ENCODE assay signal across 1 cellular context in the genomic region with DNA sequence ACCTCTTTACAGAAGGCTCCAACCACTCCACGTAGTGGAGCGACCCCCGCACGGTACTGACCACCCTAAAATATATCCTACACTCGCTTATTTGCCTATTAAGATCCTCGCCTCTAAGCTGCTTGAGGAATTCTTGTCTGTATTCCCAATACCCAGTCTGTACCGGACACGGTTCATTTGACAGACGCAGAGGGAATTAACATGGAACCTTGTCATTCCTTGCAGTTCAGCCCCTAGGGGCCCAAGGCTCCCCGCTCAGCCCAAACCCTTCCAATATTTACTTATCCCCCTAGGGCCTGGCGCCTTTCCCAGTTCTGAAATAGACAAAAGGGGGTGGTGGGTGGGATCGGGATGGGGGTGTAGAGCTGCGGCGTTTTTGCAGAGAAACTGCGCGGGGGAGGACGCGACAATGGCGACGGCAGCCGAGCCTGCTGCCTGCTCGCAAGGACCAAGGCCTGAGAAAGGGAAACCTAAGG.
TF ChIP-seq lines count a peak whose summit lies in the region.

No MANE protein-coding gene starts in this region.

TF ChIP-seq in GM12878, 131 proteins besides CTCF, POLR2A, EP300 and RAD21:
- no peak for TF ChIP-seq JUNB (IDR thresholded peaks at IDR 0.05)
- TF ChIP-seq HDAC6 (IDR thresholded peaks at IDR 0.05; ENCODE audit: unreplicated experiment), result no peak
- TF ChIP-seq FOS (IDR thresholded peaks at IDR 0.05; ENCODE audit: borderline replicate concordance, extremely low read depth, insufficient read length), result no peak
- no peak for TF ChIP-seq WRNIP1 (IDR thresholded peaks at IDR 0.05; ENCODE audit: borderline replicate concordance, low read depth, low read length)
- no peak for TF ChIP-seq YY1 (IDR thresholded peaks at IDR 0.05; ENCODE audit: low read depth, low read length)
- no peak for TF ChIP-seq ZNF217 (IDR thresholded peaks at IDR 0.05)
- TF ChIP-seq, protein P1, sequence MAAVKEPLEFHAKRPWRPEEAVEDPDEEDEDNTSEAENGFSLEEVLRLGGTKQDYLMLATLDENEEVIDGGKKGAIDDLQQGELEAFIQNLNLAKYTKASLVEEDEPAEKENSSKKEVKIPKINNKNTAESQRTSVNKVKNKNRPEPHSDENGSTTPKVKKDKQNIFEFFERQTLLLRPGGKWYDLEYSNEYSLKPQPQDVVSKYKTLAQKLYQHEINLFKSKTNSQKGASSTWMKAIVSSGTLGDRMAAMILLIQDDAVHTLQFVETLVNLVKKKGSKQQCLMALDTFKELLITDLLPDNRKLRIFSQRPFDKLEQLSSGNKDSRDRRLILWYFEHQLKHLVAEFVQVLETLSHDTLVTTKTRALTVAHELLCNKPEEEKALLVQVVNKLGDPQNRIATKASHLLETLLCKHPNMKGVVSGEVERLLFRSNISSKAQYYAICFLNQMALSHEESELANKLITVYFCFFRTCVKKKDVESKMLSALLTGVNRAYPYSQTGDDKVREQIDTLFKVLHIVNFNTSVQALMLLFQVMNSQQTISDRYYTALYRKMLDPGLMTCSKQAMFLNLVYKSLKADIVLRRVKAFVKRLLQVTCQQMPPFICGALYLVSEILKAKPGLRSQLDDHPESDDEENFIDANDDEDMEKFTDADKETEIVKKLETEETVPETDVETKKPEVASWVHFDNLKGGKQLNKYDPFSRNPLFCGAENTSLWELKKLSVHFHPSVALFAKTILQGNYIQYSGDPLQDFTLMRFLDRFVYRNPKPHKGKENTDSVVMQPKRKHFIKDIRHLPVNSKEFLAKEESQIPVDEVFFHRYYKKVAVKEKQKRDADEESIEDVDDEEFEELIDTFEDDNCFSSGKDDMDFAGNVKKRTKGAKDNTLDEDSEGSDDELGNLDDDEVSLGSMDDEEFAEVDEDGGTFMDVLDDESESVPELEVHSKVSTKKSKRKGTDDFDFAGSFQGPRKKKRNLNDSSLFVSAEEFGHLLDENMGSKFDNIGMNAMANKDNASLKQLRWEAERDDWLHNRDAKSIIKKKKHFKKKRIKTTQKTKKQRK (IDR thresholded peaks at IDR 0.05; ENCODE audit: low read depth, low read length), result no peak
